1 cellular context compared by ENCODE assay signal in the genomic region with DNA sequence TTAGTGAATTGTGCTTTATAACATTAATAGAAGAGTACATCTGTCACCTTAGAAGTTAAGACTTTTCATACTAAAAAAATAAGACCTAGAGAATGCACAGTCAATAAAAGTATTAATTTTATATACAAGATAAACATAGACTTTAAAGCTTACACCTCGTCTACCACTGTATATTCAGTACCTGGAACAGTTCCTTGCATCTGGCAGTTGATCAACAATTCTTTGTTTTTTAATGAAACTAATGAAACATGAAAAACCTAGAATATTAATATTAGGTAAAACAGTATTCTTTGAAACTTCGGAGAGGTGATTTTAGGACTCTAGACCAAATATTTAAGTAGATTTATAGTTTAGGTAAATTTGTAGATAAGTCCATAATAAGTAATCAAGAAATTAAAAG.
TF ChIP-seq lines count a peak whose summit lies in the region.

No MANE protein-coding gene starts in this region.

TF ChIP-seq in GM12878, 131 proteins besides CTCF, POLR2A, EP300 and RAD21:
- TF ChIP-seq ASH2L (IDR thresholded peaks at IDR 0.05; ENCODE audit: borderline replicate concordance, low read depth), result no peak
